Comparison of ENCODE assay signal across 8 cellular contexts in the genomic region with DNA sequence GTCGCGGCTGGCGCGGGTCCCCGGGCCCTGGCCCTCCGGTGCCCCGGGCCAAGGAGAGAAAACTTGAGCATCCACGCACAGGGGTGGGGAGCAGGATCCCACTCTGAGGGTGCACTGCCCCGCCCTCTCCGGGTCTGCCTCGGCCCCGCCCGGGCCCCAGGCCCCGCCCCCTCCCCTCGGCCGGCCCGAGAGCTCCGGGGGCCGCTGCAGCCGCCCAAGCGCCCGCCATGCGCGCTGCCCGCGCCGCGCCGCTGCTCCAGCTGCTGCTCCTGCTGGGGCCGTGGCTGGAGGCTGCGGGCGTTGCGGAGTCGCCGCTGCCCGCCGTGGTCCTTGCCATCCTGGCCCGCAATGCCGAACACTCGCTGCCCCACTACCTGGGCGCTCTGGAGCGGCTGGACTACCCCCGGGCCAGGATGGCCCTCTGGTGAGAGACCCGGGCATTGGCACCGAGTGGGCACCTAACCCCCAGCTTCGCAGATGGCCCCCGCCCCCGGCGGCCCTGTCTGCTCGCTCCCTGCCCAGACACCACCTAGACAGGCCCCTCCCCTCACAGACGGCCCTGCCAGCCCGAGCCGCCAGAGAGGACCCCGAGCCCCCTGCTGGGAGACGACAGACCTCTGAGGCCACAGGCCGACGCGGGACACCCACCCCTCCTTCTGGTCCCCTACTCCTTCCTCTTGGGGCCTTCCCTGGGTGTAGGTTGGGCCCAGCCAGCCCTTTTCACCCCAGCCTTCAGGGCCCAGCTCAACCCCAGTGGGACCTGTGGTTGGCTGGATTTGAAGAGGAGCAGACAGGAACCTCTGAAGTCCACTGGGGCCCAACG. TPM values are rescaled to one million over a fixed set of nuclear protein-coding genes. Genes with fewer than 3 reads are reported as not detected.
DNase-seq lines count a peak whose midpoint lies in the region; ATAC-seq and TF ChIP-seq lines count a peak whose summit lies in the region.

Gene CERCAM (plus strand): TSS at position 207 of the 823 bp plus-strand sequence. CDS start 21 bp downstream, at position 228.

- H3K4me1 ChIP-seq in parathyroid adenoma (peaks cover 9% of the 10 kb centered on the region), aorta (ENCODE audit: control insufficient read depth in 1 of 2, insufficient read depth in 2 of 2, low read length in 2 of 2) (no peaks in the 10 kb centered on the region)

- peak within 1 kb of the TSS; percentile 93 for H2AFZ ChIP-seq in parathyroid adenoma

- H3K36me3 ChIP-seq in parathyroid adenoma (ENCODE audit: control insufficient read depth, insufficient read depth, low read length) (no peaks in the 10 kb centered on the region), aorta (ENCODE audit: control insufficient read depth in 1 of 2, insufficient read depth in 2 of 2, low read length in 1 of 2) (peaks cover 0 to 2% of the 10 kb centered on the region in 2 donors)

- TF ChIP-seq CTCF in AG04450 (IDR thresholded peaks at IDR 0.05; ENCODE audit: low read depth, low read length) (peak; percentile 13; the same call in 1 of the 2 replicates), RWPE1 (conservative IDR thresholded peaks at IDR 0.05; ENCODE audit: low read depth) (no peak), parathyroid adenoma (IDR thresholded peaks at IDR 0.05) (no peak)

- H3K4me3 ChIP-seq in AG04450 (ENCODE audit: low read depth, low read length) (peak within 1 kb of the TSS; percentile 73), parathyroid adenoma (ENCODE audit: low read depth, low read length) (peak within 1 kb of the TSS; percentile 91), aorta (ENCODE audit: low read length in 2 of 2) (peak within 1 kb of the TSS; percentile 78 to 87)

- ATAC-seq in GM18520 (IDR thresholded peaks at IDR 0.05; ENCODE audit: unreplicated experiment) (peak; percentile 54), HG03097 (IDR thresholded peaks at IDR 0.05; ENCODE audit: low FRiP score, unreplicated experiment) (peak; percentile 57), Right ventricle myocardium superior (ENCODE audit: poor library complexity) (peak; percentile 94), aorta (ENCODE audit: low FRiP score) (peak; percentile 88)

- CTCF ChIA-PET in AG04450 (lab: Charles Lee) (interaction anchor here (0.6 to 3.8 kb wide), 20 partner anchors 8 to 1284 kb away, joined by 3 to 30 read pairs (median 6); no protein-coding TSS in a partner anchor), RWPE1 (lab: Yijun Ruan, JAX) (interaction anchor here (0.5 to 3.2 kb wide), 17 partner anchors 9 to 214 kb away, joined by 3 to 26 read pairs (median 4); partner anchors contain the start of gene URM1)

- H3K9me3 ChIP-seq in AG04450 (ENCODE audit: control insufficient read depth, insufficient read depth, low read length): peaks cover 4% of the 10 kb centered on the region; the same call in 1 of the 2 replicates
- no peaks in the 10 kb centered on the region for H3K9me3 ChIP-seq in parathyroid adenoma (ENCODE audit: control insufficient read depth, low read length)
- no peaks in the 10 kb centered on the region for H3K9me3 ChIP-seq in aorta (ENCODE audit: control insufficient read depth, low read length)

- POLR2A ChIA-PET in AG04450 (lab: Yijun Ruan, JAX) (interaction anchor here (0.5 to 1.7 kb wide), 7 partner anchors 9 to 277 kb away, joined by 3 to 10 read pairs (median 5); partner anchors contain the start of gene URM1), RWPE1 (lab: Yijun Ruan, JAX; ENCODE audit: low non-redundant PET) (interaction anchor here (0.6 kb wide), 1 partner anchor 145 kb away, joined by 3 read pairs; the partner anchor contains the start of genes GOLGA2 and SWI5)

- intact Hi-C loops in Right ventricle myocardium superior (cut with DNase I) (no loop called here), aorta (cut with DNase I) (loop anchor here in 1 of 2 donors (10.0 kb wide), 1 partner anchor 126 kb away; no protein-coding TSS in a partner anchor)

- peak within 1 kb of the TSS; percentile 61 for H3K9ac ChIP-seq in parathyroid adenoma

- peak within 1 kb of the TSS; percentile 96 for H3K4me2 ChIP-seq in parathyroid adenoma (ENCODE audit: low read length)

- whole genome bisulfite sequencing in aorta, 2 donors: 1% methylated on average over 31 to 59 of the region's 59 CpGs

- no peak for DNase-seq in AG04450 (ENCODE audit: low read depth, low spot score)
- DNase-seq in RWPE1 (ENCODE audit: low spot score): peak; percentile 79
- peak; percentile 9 for DNase-seq in activated naive CD8-positive, alpha-beta T cell treated with anti-CD3 and anti-CD28 coated beads, Interleukin-2, amount 50 U/mL, for 16 hours (ENCODE audit: low read depth, low spot score)
- peak; percentile 76 for DNase-seq in Right ventricle myocardium superior
- DNase-seq in aorta: peak; percentile 75 to 91

- H3K27ac ChIP-seq in AG04450 (ENCODE audit: low read depth, low read length): peak within 1 kb of the TSS; percentile 31
- peak within 1 kb of the TSS; percentile 80 for H3K27ac ChIP-seq in RWPE1
- H3K27ac ChIP-seq in parathyroid adenoma: peak within 1 kb of the TSS; percentile 39
- peak within 1 kb of the TSS in 1 of 2 donors; percentile 13 for H3K27ac ChIP-seq in aorta (ENCODE audit: low read depth in 1 of 2, low read length in 2 of 2)

- no peaks in the 10 kb centered on the region for H3K79me2 ChIP-seq in parathyroid adenoma

- H3K27me3 ChIP-seq in AG04450 (ENCODE audit: control insufficient read depth, insufficient read depth, low read length) (peaks cover 8% of the 10 kb centered on the region), parathyroid adenoma (ENCODE audit: control insufficient read depth, insufficient read depth, low read length) (no peaks in the 10 kb centered on the region), aorta (ENCODE audit: control insufficient read depth in 1 of 2, insufficient read depth in 2 of 2, low read length in 1 of 2) (no peaks in the 10 kb centered on the region)

RNA-seq across cellular contexts. Expression of gene CERCAM, which starts in this region (rescaled TPM):
- 54.9 and 72.1 TPM in 2 replicates for polyA plus RNA-seq in AG04450 (2011; rRNA removed)
- 30.8 and 50.1 TPM in 2 replicates for polyA minus RNA-seq in AG04450 (2011; rRNA and poly(A)+ RNA removed)
- 7.2 TPM for total RNA-seq in Right ventricle myocardium superior
- total RNA-seq in aorta: 100 to 1,000 TPM in 1 of 2 donors, 10 to 100 TPM in 1; 46.0 to 126 TPM
- polyA plus RNA-seq in aorta: 10 to 100 TPM; 24.7 to 65.4 TPM
